38 cellular contexts compared by ENCODE assay signal in the genomic region with DNA sequence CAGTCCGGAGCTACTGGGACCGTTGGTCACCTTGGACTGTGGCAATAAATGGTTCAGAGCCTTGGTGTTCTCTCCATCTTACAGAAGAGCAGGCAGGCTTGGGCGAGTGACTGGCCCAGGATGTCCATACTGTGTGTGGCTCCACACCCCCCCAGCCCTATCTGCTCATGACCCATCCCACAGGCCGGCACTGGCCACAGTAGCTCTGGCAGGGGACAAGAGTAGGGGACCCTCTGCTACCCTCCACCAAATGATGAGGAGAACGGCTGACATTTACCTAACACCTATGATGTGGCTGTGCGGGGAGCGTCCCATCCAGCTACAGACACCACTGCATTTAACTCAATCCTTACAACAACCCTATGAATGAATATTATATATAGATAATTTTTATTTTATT. TPM values are rescaled to one million over a fixed set of nuclear protein-coding genes. Genes with fewer than 3 reads are reported as not detected.
"Had no signal": no experiment of that assay in that cellular context is flagged by ENCODE, and none has a peak within 500 bp of the region (broad histone marks: within the 10 kb centered on the region; RNA-seq: fewer than 3 reads in every experiment).

No MANE protein-coding gene starts in this region.

- H3K27ac ChIP-seq: adrenal gland, body of pancreas, WERI-Rb-1 had no signal

- FAIRE-seq: astrocyte, TTC549 had no signal

- DNase-seq: activated CD4-positive, alpha-beta memory T cell treated with anti-CD3 and anti-CD28 coated beads, Interleukin-2, amount 10 ng/mL, durations not matched to agents 7 days and 5 days; activated CD4-positive, alpha-beta T cell treated with anti-CD3 and anti-CD28 coated beads for 1 hour; activated CD4-positive, alpha-beta T cell treated with anti-CD3 and anti-CD28 coated beads for 36 hours; activated CD4-positive, alpha-beta T cell treated with anti-CD3 and anti-CD28 coated beads for 48 hours; activated CD4-positive, alpha-beta T cell treated with anti-CD3 and anti-CD28 coated beads, Interleukin-2, amount 10 ng/mL, durations not matched to agents 7 days and 5 days; activated CD4-positive, alpha-beta T cell treated with anti-CD3 and anti-CD28 coated beads, Interleukin-2, amount 50 U/mL, for 48 hours; activated CD4-positive, CD25-positive, alpha-beta regulatory T cell; activated CD8-positive, alpha-beta memory T cell treated with anti-CD3 and anti-CD28 coated beads for 24 hours; activated CD8-positive, alpha-beta memory T cell treated with anti-CD3 and anti-CD28 coated beads, Interleukin-2, amount 10 ng/mL, durations not matched to agents 7 days and 5 days; activated CD8-positive, alpha-beta memory T cell treated with anti-CD3 and anti-CD28 coated beads, Interleukin-2, amount 50 U/mL, for 48 hours; activated CD8-positive, alpha-beta T cell treated with anti-CD3 and anti-CD28 coated beads, Interleukin-2, amount 10 ng/mL, durations not matched to agents 7 days and 5 days; activated effector memory CD4-positive, alpha-beta T cell treated with anti-CD3 and anti-CD28 coated beads, Interleukin-2, amount 50 U/mL, for 16 hours; activated gamma-delta T cell treated with Interleukin-2 at 50 U/mL for 16 hours; activated naive CD4-positive, alpha-beta T cell; activated naive CD4-positive, alpha-beta T cell treated with anti-CD3 and anti-CD28 coated beads for 36 hours; activated naive CD4-positive, alpha-beta T cell treated with anti-CD3 and anti-CD28 coated beads, Interleukin-2, amount 50 U/mL, for 16 hours; activated naive CD8-positive, alpha-beta T cell treated with anti-CD3 and anti-CD28 coated beads for 36 hours; activated T-cell treated with anti-CD3 and anti-CD28 coated beads, Interleukin-2, amount 50 U/mL, for 24 hours; activated T-cell treated with anti-CD3 and anti-CD28 coated beads, Interleukin-2, amount 50 U/mL, for 72 hours; adrenal gland; amniotic stem cell; body of pancreas; central memory CD4-positive, alpha-beta T cell; SW 1271; T-helper 1 cell; T-helper 2 cell; T-helper 9 cell; WERI-Rb-1 had no signal

- H3K36me3 Mint-ChIP-seq: activated CD8-positive, alpha-beta memory T cell treated with anti-CD3 and anti-CD28 coated beads, Interleukin-2, amount 10 ng/mL, durations not matched to agents 7 days and 5 days; activated naive CD4-positive, alpha-beta T cell treated with anti-CD3 and anti-CD28 coated beads, Interleukin-2, amount 50 U/mL, for 72 hours; activated naive CD8-positive, alpha-beta T cell treated with anti-CD3 and anti-CD28 coated beads for 36 hours had no signal

- H3K9me3 Mint-ChIP-seq: activated CD4-positive, alpha-beta memory T cell treated with anti-CD3 and anti-CD28 coated beads, Interleukin-2, amount 10 ng/mL, durations not matched to agents 7 days and 5 days; activated CD4-positive, alpha-beta T cell treated with anti-CD3 and anti-CD28 coated beads, Interleukin-2, amount 10 ng/mL, durations not matched to agents 7 days and 5 days; activated naive CD4-positive, alpha-beta T cell treated with anti-CD3 and anti-CD28 coated beads for 36 hours; activated naive CD4-positive, alpha-beta T cell treated with anti-CD3 and anti-CD28 coated beads, Interleukin-2, amount 50 U/mL, for 72 hours; activated naive CD8-positive, alpha-beta T cell treated with anti-CD3 and anti-CD28 coated beads for 36 hours; activated T-cell treated with anti-CD3 and anti-CD28 coated beads, Interleukin-2, amount 50 U/mL, for 24 hours; activated T-cell treated with anti-CD3 and anti-CD28 coated beads, Interleukin-2, amount 50 U/mL, for 72 hours; activated T-helper 1 cell treated with anti-CD3 and anti-CD28 coated beads, Interleukin-12 subunit alpha, Interleukin-12 subunit beta, Interleukin-2, Interleukin-4 antibody, amounts not matched to agents 30 ng/mL and 10 ng/mL and 1 ng/mL, durations not matched to agents 14 hours and 24 hours and 36 hours; activated T-helper 17 cell treated with anti-CD3 and anti-CD28 coated beads, Interleukin-2, amount 50 U/mL, for 72 hours; T-helper 1 cell treated with Interleukin-12 subunit alpha and Interleukin-12 subunit beta and Interleukin-4 antibody, amounts not matched to agents 30 μg/mL and 1 μg/mL, for 36 hours; T-helper 2 cell treated with Interferon-gamma antibody and Interleukin-4, amounts not matched to agents 5 μg/mL and 100 μg/mL, for 36 hours; WTC11 had no signal

- ATAC-seq: activated CD4-positive, alpha-beta T cell treated with anti-CD3 and anti-CD28 coated beads for 36 hours; activated CD4-positive, CD25-positive, alpha-beta regulatory T cell treated with anti-CD3 and anti-CD28 coated beads, Interleukin-2, amount 50 U/mL, for 24 hours; activated CD8-positive, alpha-beta memory T cell treated with anti-CD3 and anti-CD28 coated beads, Interleukin-2, amount 10 ng/mL, durations not matched to agents 7 days and 5 days; activated CD8-positive, alpha-beta T cell treated with anti-CD3 and anti-CD28 coated beads, Interleukin-2, amount 10 ng/mL, durations not matched to agents 7 days and 5 days; activated naive CD4-positive, alpha-beta T cell treated with anti-CD3 and anti-CD28 coated beads, Interleukin-2, amount 50 U/mL, for 72 hours; activated T-cell treated with anti-CD3 and anti-CD28 coated beads, Interleukin-2, amount 50 U/mL, for 72 hours; activated T-helper 17 cell treated with anti-CD3 and anti-CD28 coated beads, Interleukin-2, amount 50 U/mL, for 72 hours; body of pancreas; WTC11 had no signal

- H3K9me3 ChIP-seq: adrenal gland, body of pancreas had no signal

- H3K4me3 ChIP-seq: adrenal gland, body of pancreas had no signal

- H3K4me1 ChIP-seq: adrenal gland, body of pancreas had no signal

- H3K27me3 ChIP-seq: adrenal gland, body of pancreas had no signal

- H3K4me1 Mint-ChIP-seq: activated CD4-positive, alpha-beta memory T cell treated with anti-CD3 and anti-CD28 coated beads, Interleukin-2, amount 10 ng/mL, durations not matched to agents 7 days and 5 days; activated CD4-positive, alpha-beta T cell treated with anti-CD3 and anti-CD28 coated beads for 36 hours; activated CD4-positive, alpha-beta T cell treated with anti-CD3 and anti-CD28 coated beads, Interleukin-2, amount 10 ng/mL, durations not matched to agents 7 days and 5 days; activated CD8-positive, alpha-beta memory T cell treated with anti-CD3 and anti-CD28 coated beads, Interleukin-2, amount 10 ng/mL, durations not matched to agents 7 days and 5 days; activated naive CD8-positive, alpha-beta T cell treated with anti-CD3 and anti-CD28 coated beads for 36 hours; activated T-helper 17 cell treated with anti-CD3 and anti-CD28 coated beads, Interleukin-2, amount 50 U/mL, for 72 hours; WTC11 had no signal

- H3K4me3 Mint-ChIP-seq: activated CD4-positive, alpha-beta memory T cell treated with anti-CD3 and anti-CD28 coated beads, Interleukin-2, amount 10 ng/mL, durations not matched to agents 7 days and 5 days; activated CD4-positive, alpha-beta T cell treated with anti-CD3 and anti-CD28 coated beads for 36 hours; activated CD4-positive, alpha-beta T cell treated with anti-CD3 and anti-CD28 coated beads, Interleukin-2, amount 10 ng/mL, durations not matched to agents 7 days and 5 days; activated CD8-positive, alpha-beta memory T cell treated with anti-CD3 and anti-CD28 coated beads, Interleukin-2, amount 10 ng/mL, durations not matched to agents 7 days and 5 days; activated CD8-positive, alpha-beta T cell treated with anti-CD3 and anti-CD28 coated beads, Interleukin-2, amount 10 ng/mL, durations not matched to agents 7 days and 5 days; activated naive CD4-positive, alpha-beta T cell treated with anti-CD3 and anti-CD28 coated beads for 36 hours; activated naive CD8-positive, alpha-beta T cell treated with anti-CD3 and anti-CD28 coated beads for 36 hours; activated T-cell treated with anti-CD3 and anti-CD28 coated beads, Interleukin-2, amount 50 U/mL, for 24 hours; activated T-cell treated with anti-CD3 and anti-CD28 coated beads, Interleukin-2, amount 50 U/mL, for 72 hours; activated T-helper 1 cell treated with anti-CD3 and anti-CD28 coated beads, Interleukin-12 subunit alpha, Interleukin-12 subunit beta, Interleukin-2, Interleukin-4 antibody, amounts not matched to agents 30 ng/mL and 10 ng/mL and 1 ng/mL, durations not matched to agents 14 hours and 24 hours and 36 hours; activated T-helper 17 cell treated with anti-CD3 and anti-CD28 coated beads, Interleukin-2, amount 50 U/mL, for 72 hours; T-helper 1 cell treated with Interleukin-12 subunit alpha and Interleukin-12 subunit beta and Interleukin-4 antibody, amounts not matched to agents 30 μg/mL and 1 μg/mL, for 36 hours; T-helper 2 cell treated with Interferon-gamma antibody and Interleukin-4, amounts not matched to agents 5 μg/mL and 100 μg/mL, for 36 hours; WTC11 had no signal

- H3K27me3 Mint-ChIP-seq: activated CD4-positive, alpha-beta memory T cell treated with anti-CD3 and anti-CD28 coated beads, Interleukin-2, amount 10 ng/mL, durations not matched to agents 7 days and 5 days; activated CD4-positive, alpha-beta T cell treated with anti-CD3 and anti-CD28 coated beads for 36 hours; activated CD4-positive, alpha-beta T cell treated with anti-CD3 and anti-CD28 coated beads, Interleukin-2, amount 10 ng/mL, durations not matched to agents 7 days and 5 days; activated CD8-positive, alpha-beta memory T cell treated with anti-CD3 and anti-CD28 coated beads, Interleukin-2, amount 10 ng/mL, durations not matched to agents 7 days and 5 days; activated naive CD8-positive, alpha-beta T cell treated with anti-CD3 and anti-CD28 coated beads for 36 hours had no signal

RNA-seq across cellular contexts. Expression of gene LDLRAD2, which starts 13.3 kb away (rescaled TPM):
- total RNA-seq: activated CD4-positive, alpha-beta memory T cell treated with anti-CD3 and anti-CD28 coated beads, Interleukin-2, amount 10 ng/mL, durations not matched to agents 7 days and 5 days; activated CD4-positive, alpha-beta T cell treated with anti-CD3 and anti-CD28 coated beads, Interleukin-2, amount 10 ng/mL, durations not matched to agents 7 days and 5 days; activated CD8-positive, alpha-beta memory T cell treated with anti-CD3 and anti-CD28 coated beads, Interleukin-2, amount 10 ng/mL, durations not matched to agents 7 days and 5 days; activated CD8-positive, alpha-beta T cell treated with anti-CD3 and anti-CD28 coated beads, Interleukin-2, amount 10 ng/mL, durations not matched to agents 7 days and 5 days; activated naive CD4-positive, alpha-beta T cell treated with anti-CD3 and anti-CD28 coated beads for 36 hours; activated T-helper 1 cell treated with anti-CD3 and anti-CD28 coated beads, Interleukin-12 subunit alpha, Interleukin-12 subunit beta, Interleukin-2, Interleukin-4 antibody, amounts not matched to agents 30 ng/mL and 10 ng/mL and 1 ng/mL, durations not matched to agents 14 hours and 24 hours and 36 hours; activated T-helper 17 cell treated with anti-CD3 and anti-CD28 coated beads, Interleukin-2, amount 50 U/mL, for 72 hours; cerebellum had no signal
